In the genomic region with DNA sequence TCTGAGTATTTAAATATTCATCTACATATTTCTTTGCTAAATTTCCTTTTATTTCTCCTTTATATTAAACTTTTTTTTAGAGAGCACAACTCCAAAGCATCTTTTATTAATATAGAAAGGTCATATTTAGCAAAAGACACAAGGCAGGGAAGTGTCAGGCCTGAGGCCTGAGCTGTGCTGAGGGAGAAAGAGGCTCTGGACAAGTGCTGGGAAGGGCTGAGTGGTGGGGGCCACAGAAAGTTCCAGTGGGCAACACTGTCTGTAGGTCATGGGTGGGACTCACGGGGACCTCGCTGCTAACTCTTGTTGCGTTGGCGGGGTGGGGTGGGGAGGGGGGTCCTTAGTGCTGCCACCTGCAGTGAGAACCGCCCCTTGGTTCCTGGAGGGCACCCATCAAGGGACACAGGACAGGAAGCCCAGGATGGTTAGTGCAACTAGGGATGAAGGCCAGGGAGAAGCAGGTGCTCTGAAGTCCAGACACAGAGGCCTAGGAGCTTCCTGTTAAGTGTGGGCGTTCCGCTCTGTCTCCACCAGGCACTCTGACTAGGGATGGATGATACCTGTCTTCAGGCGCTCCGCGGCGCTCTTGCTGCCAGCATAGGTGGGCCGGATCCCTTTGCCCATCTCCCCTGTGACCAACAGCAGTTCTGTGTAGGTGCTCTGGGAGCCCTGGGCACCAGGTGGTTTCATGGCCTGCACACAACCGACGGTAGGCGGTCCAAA, we compare ENCODE assay signal across 6 cellular contexts.
A peak's percentile ranks its signal among the peaks of the same experiment; 100 is the strongest.
DNase-seq lines count a peak whose midpoint lies in the region; ATAC-seq and TF ChIP-seq lines count a peak whose summit lies in the region.
"Not testable (repeated sequence)": the region's sequence is repeated elsewhere in the genome, so short reads cannot be mapped to it uniquely, and the experiment has no call there.

No MANE protein-coding gene starts in this region.

- TF ChIP-seq POLR2A in upper lobe of left lung (IDR thresholded peaks at IDR 0.05) = not testable (repeated sequence)

- ATAC-seq in Right ventricle myocardium inferior = not testable (repeated sequence)
- ATAC-seq in naive thymus-derived CD4-positive, alpha-beta T cell = peak; percentile 10
- peak; percentile 13 to 54 for ATAC-seq in upper lobe of left lung (ENCODE audit: low FRiP score in 2 of 2)
- peak; percentile 28 for ATAC-seq in upper lobe of right lung

- not testable (repeated sequence) for H3K4me1 ChIP-seq in naive thymus-derived CD4-positive, alpha-beta T cell (ENCODE audit: control insufficient read depth in 2 of 2, insufficient read depth in 2 of 2, low read length in 2 of 2); upper lobe of left lung; upper lobe of right lung

- POLR2A ChIA-PET in naive thymus-derived CD4-positive, alpha-beta T cell (lab: Charles Lee) = not testable (repeated sequence)

- not testable (repeated sequence) for TF ChIP-seq EP300 in upper lobe of left lung (IDR thresholded peaks at IDR 0.05)

- H3K36me3 Mint-ChIP-seq in naive thymus-derived CD4-positive, alpha-beta T cell = not testable (repeated sequence)

- DNase-seq in Right ventricle myocardium inferior (ENCODE audit: missing footprints) (peak; percentile 1), cardiac septum (ENCODE audit: low spot score) (peak; percentile 63), posterior vena cava (ENCODE audit: low spot score) (peak; percentile 66), upper lobe of right lung (peak; percentile 36)
- DNase-seq in naive thymus-derived CD4-positive, alpha-beta T cell; upper lobe of left lung: not testable (repeated sequence)

- intact Hi-C loops in Right ventricle myocardium inferior (cut with DNase I); cardiac septum (cut with DNase I); naive thymus-derived CD4-positive, alpha-beta T cell (cut with micrococcal nuclease); posterior vena cava (cut with DNase I); upper lobe of right lung (cut with DNase I): not testable (repeated sequence)

- H3K4me1 Mint-ChIP-seq in naive thymus-derived CD4-positive, alpha-beta T cell = not testable (repeated sequence)

- not testable (repeated sequence) for H3K9me3 Mint-ChIP-seq in naive thymus-derived CD4-positive, alpha-beta T cell

- CTCF ChIA-PET in naive thymus-derived CD4-positive, alpha-beta T cell (lab: Charles Lee) = not testable (repeated sequence)

- not testable (repeated sequence) for H3K9me3 ChIP-seq in naive thymus-derived CD4-positive, alpha-beta T cell (ENCODE audit: control insufficient read depth in 2 of 3, low read length in 3 of 3); upper lobe of left lung; upper lobe of right lung

- H3K27ac Mint-ChIP-seq in naive thymus-derived CD4-positive, alpha-beta T cell = not testable (repeated sequence)

- H3K27ac ChIP-seq in naive thymus-derived CD4-positive, alpha-beta T cell (ENCODE audit: low read depth, low read length); upper lobe of left lung; upper lobe of right lung: not testable (repeated sequence)

- 87 to 95% methylated on average over 4 to 9 of the region's 15 CpGs for WGBS in upper lobe of left lung, 2 donors

- not testable (repeated sequence) for H3K4me3 Mint-ChIP-seq in naive thymus-derived CD4-positive, alpha-beta T cell

- not testable (repeated sequence) for H3K36me3 ChIP-seq in naive thymus-derived CD4-positive, alpha-beta T cell (ENCODE audit: control insufficient read depth in 2 of 3, insufficient read depth in 3 of 3, low read length in 3 of 3); upper lobe of left lung; upper lobe of right lung

- H3K27me3 Mint-ChIP-seq in naive thymus-derived CD4-positive, alpha-beta T cell = not testable (repeated sequence)

- not testable (repeated sequence) for TF ChIP-seq CTCF in upper lobe of left lung (IDR thresholded peaks at IDR 0.05); upper lobe of right lung (IDR thresholded peaks at IDR 0.05)

- H3K4me3 ChIP-seq in naive thymus-derived CD4-positive, alpha-beta T cell (ENCODE audit: low read length); upper lobe of left lung; upper lobe of right lung: not testable (repeated sequence)

- not testable (repeated sequence) for H3K27me3 ChIP-seq in naive thymus-derived CD4-positive, alpha-beta T cell (ENCODE audit: control insufficient read depth in 2 of 2, insufficient read depth in 2 of 2, low read length in 2 of 2); upper lobe of left lung; upper lobe of right lung
